Comparison of ENCODE assay signal across 16 cellular contexts in genomic region chr1:176996455-176997090, GRCh38.
DNase-seq lines count a peak whose midpoint lies in the region; ATAC-seq, FAIRE-seq and TF ChIP-seq lines count a peak whose summit lies in the region.
"Had no signal": no experiment of that assay in that cellular context is flagged by ENCODE, and none has a peak within 500 bp of the region (broad histone marks: within the 10 kb centered on the region; RNA-seq: fewer than 3 reads in every experiment).

No MANE protein-coding gene starts in this region.

- no peak overlapping the region for H3K23ac ChIP-seq in mesenchymal stem cell (ENCODE audit: low read length in 2 of 2)

- H4K8ac ChIP-seq in mesenchymal stem cell (ENCODE audit: low read length), result no peak overlapping the region

- no peaks in the 10 kb centered on the region for H4K20me1 ChIP-seq in HepG2 (ENCODE audit: insufficient read depth, low read length)

- TF ChIP-seq EP300 in HepG2 (IDR thresholded peaks at IDR 0.05; ENCODE audit: low read depth in 2 of 2, low read length in 2 of 2), result no peak
- no peak for TF ChIP-seq EP300 in HepG2 (CRISPR knock-in tag; IDR thresholded peaks at IDR 0.05; ENCODE audit: borderline replicate concordance)

- no peaks in the 10 kb centered on the region for H3K79me2 ChIP-seq in HepG2 (ENCODE audit: insufficient read depth, low read length)

- H4K91ac ChIP-seq in mesenchymal stem cell (ENCODE audit: low read length), result no peak overlapping the region

- no peak overlapping the region for H2BK15ac ChIP-seq in mesenchymal stem cell (ENCODE audit: low read depth, poor library complexity, severe bottlenecking)

- intact Hi-C loops in A673 (cut with micrococcal nuclease; ENCODE audit: unreplicated experiment), result no loop called here
- intact Hi-C loops in HepG2 (cut with micrococcal nuclease; ENCODE audit: unreplicated experiment), result no loop called here

- H2BK120ac ChIP-seq in mesenchymal stem cell (ENCODE audit: low read depth, low read length), result no peak overlapping the region

- H3K9ac ChIP-seq in HepG2 (ENCODE audit: insufficient read depth, low read depth, low read length) (no peak overlapping the region), mesenchymal stem cell (ENCODE audit: low read length) (no peak overlapping the region)

- H3K4me2 ChIP-seq in HepG2 (ENCODE audit: low read depth, low read length) (no peak overlapping the region), mesenchymal stem cell (ENCODE audit: low read length, poor library complexity, severe bottlenecking) (no peak overlapping the region)

- in situ Hi-C loops in astrocyte of the spinal cord (cut with HindIII; ENCODE audit: low sequenced_read_pairs), result no loop called here
- in situ Hi-C loops in HepG2 (cut with HindIII; ENCODE audit: extremely low pct_ligation_motif_present, low pct_unique_long_range_greater_than_20kb), result no loop called here

- ATAC-seq in HG03025 (IDR thresholded peaks at IDR 0.05; ENCODE audit: low FRiP score, unreplicated experiment), result no peak
- no peak for ATAC-seq in HepG2
- ATAC-seq: left lung, right lobe of liver had no signal

- no peak overlapping the region for H3K18ac ChIP-seq in mesenchymal stem cell (ENCODE audit: low read depth in 1 of 2, low read length in 2 of 2)

- CTCF ChIA-PET in A673 (lab: Charles Lee) (no interaction called here), HepG2 (lab: Yijun Ruan, JAX; ENCODE audit: low intra/inter-chr PET ratio, low total read pairs) (no interaction called here)

- H3K36me3 ChIP-seq in A673 (ENCODE audit: insufficient read depth, low read length, poor library complexity, severe bottlenecking) (no peaks in the 10 kb centered on the region), HepG2 (replicated peaks in 1 of 2; ENCODE audit: control insufficient read depth in 1 of 2, insufficient read depth in 2 of 2, low read length in 2 of 2) (no peaks in the 10 kb centered on the region), mesenchymal stem cell (ENCODE audit: control insufficient read depth in 1 of 2, insufficient read depth in 2 of 2, low read depth in 1 of 2, low read length in 2 of 2) (no peaks in the 10 kb centered on the region)
- H3K36me3 ChIP-seq: left lung, right lobe of liver, thyroid gland had no signal

- H2BK12ac ChIP-seq in mesenchymal stem cell (ENCODE audit: low read length in 2 of 2), result no peak overlapping the region

- POLR2A ChIA-PET in A673 (lab: Charles Lee; ENCODE audit: low non-redundant PET), result no interaction called here
- POLR2A ChIA-PET in HepG2 (lab: Yijun Ruan, JAX), result no interaction called here

- H3K14ac ChIP-seq in mesenchymal stem cell (ENCODE audit: low read length in 2 of 2), result no peak overlapping the region

- H3K27me3 ChIP-seq in A673 (replicated peaks; ENCODE audit: insufficient read depth, low read depth, low read length, poor library complexity) (no peaks in the 10 kb centered on the region), HepG2 (ENCODE audit: control insufficient read depth in 1 of 2, insufficient read depth in 2 of 2, low read length in 2 of 2) (no peaks in the 10 kb centered on the region), mesenchymal stem cell (ENCODE audit: control insufficient read depth in 1 of 2, insufficient read depth in 1 of 2, low read length in 2 of 2) (no peaks in the 10 kb centered on the region)
- H3K27me3 ChIP-seq: right lobe of liver, thyroid gland had no signal

- H3K4me1 ChIP-seq in A673 (ENCODE audit: insufficient read depth, low read length, poor library complexity, severe bottlenecking) (peaks cover 15% of the 10 kb centered on the region), HepG2 (ENCODE audit: insufficient read depth, low read length) (no peaks in the 10 kb centered on the region), mesenchymal stem cell (ENCODE audit: control insufficient read depth, insufficient read depth, low read depth, low read length) (no peaks in the 10 kb centered on the region)
- H3K4me1 ChIP-seq: left lung, right lobe of liver, thyroid gland had no signal

- H3K4me3 ChIP-seq in A673 (ENCODE audit: low read depth, low read length, poor library complexity, severe bottlenecking) (no peak overlapping the region), astrocyte of the spinal cord (ENCODE audit: low read depth, low read length) (no peak overlapping the region), HepG2 (replicated peaks in 1 of 3; ENCODE audit: insufficient read depth in 1 of 3, low read depth in 2 of 3, low read length in 3 of 3) (no peak overlapping the region), mesenchymal stem cell (ENCODE audit: insufficient read depth in 1 of 2, low read depth in 1 of 2, low read length in 2 of 2) (no peak overlapping the region)
- H3K4me3 ChIP-seq: left lung, right lobe of liver, thyroid gland had no signal

- TF ChIP-seq CTCF in A673 (conservative IDR thresholded peaks at IDR 0.05; ENCODE audit: low read depth, low read length), result no peak
- no peak for TF ChIP-seq CTCF in astrocyte of the spinal cord (IDR thresholded peaks at IDR 0.05; ENCODE audit: low read depth, low read length)
- TF ChIP-seq CTCF in HepG2 (CRISPR knock-in tag; IDR thresholded peaks at IDR 0.05), result no peak

- 2% methylated on average over 4 of the region's 4 CpGs for WGBS in HepG2 (ENCODE audit: low lambda C conversion rate)
- WGBS in mesenchymal stem cell, result 19% methylated on average over 4 of the region's 4 CpGs

- no peak overlapping the region for H3K4ac ChIP-seq in mesenchymal stem cell (ENCODE audit: low read depth in 1 of 2, low read length in 2 of 2)

- TF ChIP-seq RAD21 in HepG2 (CRISPR knock-in tag; IDR thresholded peaks at IDR 0.05), result no peak

- H3K27ac ChIP-seq in A673 (ENCODE audit: low read depth, low read length, poor library complexity, severe bottlenecking), result no peak overlapping the region
- no peak overlapping the region for H3K27ac ChIP-seq in HepG2 (ENCODE audit: extremely low read length, insufficient read depth, low read length)
- H3K27ac ChIP-seq in mesenchymal stem cell (ENCODE audit: low read length, poor library complexity, severe bottlenecking), result no peak overlapping the region
- H3K27ac ChIP-seq: left lung, right lobe of liver, thyroid gland had no signal

- no peaks in the 10 kb centered on the region for H3K9me3 ChIP-seq in A673 (ENCODE audit: low read depth, low read length, poor library complexity, severe bottlenecking)
- H3K9me3 ChIP-seq in HepG2 (ENCODE audit: low read length), result no peaks in the 10 kb centered on the region
- no peaks in the 10 kb centered on the region for H3K9me3 ChIP-seq in mesenchymal stem cell (ENCODE audit: control insufficient read depth, low read length)
- H3K9me3 ChIP-seq: left lung, right lobe of liver, thyroid gland had no signal

- no peak for TF ChIP-seq POLR2A in HepG2 (IDR thresholded peaks at IDR 0.05; ENCODE audit: insufficient read depth in 1 of 2, low read depth in 2 of 2, low read length in 2 of 2)

- no peaks in the 10 kb centered on the region for H3K79me1 ChIP-seq in mesenchymal stem cell (replicated peaks; ENCODE audit: low read length, poor library complexity, severe bottlenecking)

- H2AFZ ChIP-seq in HepG2 (ENCODE audit: low read length) (no peak overlapping the region), mesenchymal stem cell (ENCODE audit: low read depth, low read length) (no peak overlapping the region)

- no peak overlapping the region for H2BK5ac ChIP-seq in mesenchymal stem cell (ENCODE audit: low read depth, low read length, poor library complexity, severe bottlenecking)

- no peak for FAIRE-seq in HepG2 (lab: Jason Lieb, UNC)

- DNase-seq in A673 (ENCODE audit: low spot score) (peak; percentile 27), NCI-H1417 treated with DMSO at 0.1 percent for 48 hours (lab: John Stamatoyannopoulos, UW) (peak; percentile 16), astrocyte of the spinal cord (ENCODE audit: low read depth, low spot score) (peak; percentile 10), islet precursor cell (peak; percentile 85), cerebellum (ENCODE audit: low spot score) (no peak), HepG2 (ENCODE audit: low spot score) (no peak), mesenchymal stem cell (no peak)
- DNase-seq: activated CD4-positive, alpha-beta T cell treated with anti-CD3 and anti-CD28 coated beads, Interleukin-2, amount 50 U/mL, for 4 hours; activated naive CD8-positive, alpha-beta T cell treated with anti-CD3 and anti-CD28 coated beads for 36 hours; activated T-cell treated with anti-CD3 and anti-CD28 coated beads, Interleukin-2, amount 50 U/mL, for 24 hours; left lung; naive B cell; NCI-H446; right lobe of liver; thyroid gland had no signal

- no peak overlapping the region for H2AK5ac ChIP-seq in mesenchymal stem cell (ENCODE audit: low read length, severe bottlenecking)

- BruUV-seq in A673 (replicated peaks; lab: Mats Ljungman, UMichigan) (no TSS peak), HepG2 (replicated peaks; lab: Mats Ljungman, UMichigan) (no TSS peak)

TF ChIP-seq in HepG2, 621 proteins besides CTCF, POLR2A, EP300 and RAD21 (continues in another document):
- TF ChIP-seq ASH2L (IDR thresholded peaks at IDR 0.05; ENCODE audit: insufficient read length, low read depth, low read length), result no peak
- no peak for TF ChIP-seq THAP9 (CRISPR knock-in tag; IDR thresholded peaks at IDR 0.05; ENCODE audit: borderline replicate concordance)
- TF ChIP-seq ZNF720 (CRISPR knock-in tag; IDR thresholded peaks at IDR 0.05), result no peak
- no peak for TF ChIP-seq ZNF547 (CRISPR knock-in tag; IDR thresholded peaks at IDR 0.05)
- TF ChIP-seq CREB1 (IDR thresholded peaks at IDR 0.05), result no peak
- TF ChIP-seq CREB1 (CRISPR knock-in tag; IDR thresholded peaks at IDR 0.05), result no peak

Comparison
In these comparisons a context has a peak if more than half of its experiments do, and no peak if none do; other contexts are left out.
1. DNase-seq: peak in A673 (single experiment), NCI-H1417 treated with DMSO at 0.1 percent for 48 hours (single experiment), astrocyte of the spinal cord (single experiment) and islet precursor cell (single experiment); none in cerebellum (single experiment), HepG2 (single experiment) and mesenchymal stem cell (single experiment).